In genomic region chr6:75113446-75113845, GRCh38 we compare ENCODE assay signal across 22 cellular contexts.
"Had no signal": no experiment of that assay in that cellular context is flagged by ENCODE, and none has a peak within 500 bp of the region (broad histone marks: within the 10 kb centered on the region; RNA-seq: fewer than 3 reads in every experiment).

No MANE protein-coding gene starts in this region.

- H3K9me3 Mint-ChIP-seq: activated B cell treated with CpG ODN at 0.5 μM for 24 hours; activated CD4-positive, alpha-beta memory T cell treated with anti-CD3 and anti-CD28 coated beads for 36 hours; activated naive CD4-positive, alpha-beta T cell treated with anti-CD3 and anti-CD28 coated beads, Interleukin-2, amount 10 ng/mL, durations not matched to agents 7 days and 5 days; brain; effector memory CD8-positive, alpha-beta T cell; nephron progenitor cell; stimulated activated naive CD8-positive, alpha-beta T cell treated with anti-CD3 and anti-CD28 coated beads, Interleukin-15, Interleukin-2, amounts not matched to agents 100 ng/mL and 50 ng/mL, for 24 hours; T-helper 1 cell treated with Interleukin-12 subunit alpha and Interleukin-12 subunit beta and Interleukin-4 antibody, amounts not matched to agents 30 μg/mL and 1 μg/mL, for 36 hours had no signal

- H3K27ac ChIP-seq: parathyroid adenoma, tibial nerve had no signal

- H3K27me3 Mint-ChIP-seq: activated B cell treated with CpG ODN at 0.5 μM for 24 hours; activated CD4-positive, alpha-beta memory T cell treated with anti-CD3 and anti-CD28 coated beads for 36 hours; activated naive CD4-positive, alpha-beta T cell treated with anti-CD3 and anti-CD28 coated beads, Interleukin-2, amount 10 ng/mL, durations not matched to agents 7 days and 5 days; brain; effector memory CD8-positive, alpha-beta T cell had no signal

- H3K36me3 Mint-ChIP-seq: activated CD4-positive, alpha-beta memory T cell treated with anti-CD3 and anti-CD28 coated beads for 36 hours; activated naive CD4-positive, alpha-beta T cell treated with anti-CD3 and anti-CD28 coated beads, Interleukin-2, amount 10 ng/mL, durations not matched to agents 7 days and 5 days had no signal

- H3K4me3 ChIP-seq: tibial nerve had no signal

- H3K27ac Mint-ChIP-seq: activated B cell treated with CpG ODN at 0.5 μM for 24 hours; activated CD4-positive, alpha-beta memory T cell treated with anti-CD3 and anti-CD28 coated beads for 36 hours; activated CD4-positive, alpha-beta T cell treated with anti-CD3 and anti-CD28 coated beads for 36 hours; activated naive CD4-positive, alpha-beta T cell treated with anti-CD3 and anti-CD28 coated beads, Interleukin-2, amount 10 ng/mL, durations not matched to agents 7 days and 5 days; brain; effector memory CD8-positive, alpha-beta T cell; nephron progenitor cell; stimulated activated naive CD8-positive, alpha-beta T cell treated with anti-CD3 and anti-CD28 coated beads, Interleukin-15, Interleukin-2, amounts not matched to agents 100 ng/mL and 50 ng/mL, for 24 hours; T-helper 1 cell treated with Interleukin-12 subunit alpha and Interleukin-12 subunit beta and Interleukin-4 antibody, amounts not matched to agents 30 μg/mL and 1 μg/mL, for 36 hours had no signal

- H3K4me3 Mint-ChIP-seq: activated B cell treated with CpG ODN at 0.5 μM for 24 hours; activated CD4-positive, alpha-beta memory T cell treated with anti-CD3 and anti-CD28 coated beads for 36 hours; activated CD4-positive, alpha-beta T cell treated with anti-CD3 and anti-CD28 coated beads for 36 hours; activated naive CD4-positive, alpha-beta T cell treated with anti-CD3 and anti-CD28 coated beads, Interleukin-2, amount 10 ng/mL, durations not matched to agents 7 days and 5 days; brain; effector memory CD8-positive, alpha-beta T cell; nephron progenitor cell; stimulated activated naive CD8-positive, alpha-beta T cell treated with anti-CD3 and anti-CD28 coated beads, Interleukin-15, Interleukin-2, amounts not matched to agents 100 ng/mL and 50 ng/mL, for 24 hours; T-helper 1 cell treated with Interleukin-12 subunit alpha and Interleukin-12 subunit beta and Interleukin-4 antibody, amounts not matched to agents 30 μg/mL and 1 μg/mL, for 36 hours had no signal

- ATAC-seq: activated CD4-positive, alpha-beta T cell treated with anti-CD3 and anti-CD28 coated beads for 36 hours; effector memory CD8-positive, alpha-beta T cell; left cardiac atrium; right cardiac atrium had no signal

- H3K4me1 Mint-ChIP-seq: activated B cell treated with CpG ODN at 0.5 μM for 24 hours; activated CD4-positive, alpha-beta T cell treated with anti-CD3 and anti-CD28 coated beads for 36 hours; activated naive CD4-positive, alpha-beta T cell treated with anti-CD3 and anti-CD28 coated beads, Interleukin-2, amount 10 ng/mL, durations not matched to agents 7 days and 5 days; brain; nephron progenitor cell had no signal

- H3K4me1 ChIP-seq: parathyroid adenoma had no signal

- H3K27me3 ChIP-seq: tibial nerve had no signal

- DNase-seq: activated B cell treated with CpG ODN at 0.5 μM for 24 hours; activated CD4-positive, alpha-beta memory T cell treated with anti-CD3 and anti-CD28 coated beads for 36 hours; activated CD4-positive, alpha-beta T cell treated with anti-CD3 and anti-CD28 coated beads for 36 hours; activated effector memory CD4-positive, alpha-beta T cell treated with anti-CD3 and anti-CD28 coated beads, Interleukin-2, amount 50 U/mL, for 16 hours; activated naive CD4-positive, alpha-beta T cell treated with anti-CD3 and anti-CD28 coated beads, Interleukin-2, amount 10 ng/mL, durations not matched to agents 7 days and 5 days; anterior cingulate cortex; caudate nucleus; effector memory CD8-positive, alpha-beta T cell; head of caudate nucleus; hypothalamus; islet precursor cell; left cardiac atrium; nephron progenitor cell; right cardiac atrium; stimulated activated CD4-positive, alpha-beta T cell treated with anti-CD3 and anti-CD28 coated beads, Interleukin-12 subunit alpha, Interleukin-12 subunit beta, amount 100 ng/mL, for 4 hours; stimulated activated CD4-positive, alpha-beta T cell treated with anti-CD3 and anti-CD28 coated beads, Interleukin-4, amount 100 ng/mL, for 4 hours; substantia nigra had no signal

- H3K9me3 ChIP-seq: tibial nerve had no signal
